9 cellular contexts compared by ENCODE assay signal in the genomic region with DNA sequence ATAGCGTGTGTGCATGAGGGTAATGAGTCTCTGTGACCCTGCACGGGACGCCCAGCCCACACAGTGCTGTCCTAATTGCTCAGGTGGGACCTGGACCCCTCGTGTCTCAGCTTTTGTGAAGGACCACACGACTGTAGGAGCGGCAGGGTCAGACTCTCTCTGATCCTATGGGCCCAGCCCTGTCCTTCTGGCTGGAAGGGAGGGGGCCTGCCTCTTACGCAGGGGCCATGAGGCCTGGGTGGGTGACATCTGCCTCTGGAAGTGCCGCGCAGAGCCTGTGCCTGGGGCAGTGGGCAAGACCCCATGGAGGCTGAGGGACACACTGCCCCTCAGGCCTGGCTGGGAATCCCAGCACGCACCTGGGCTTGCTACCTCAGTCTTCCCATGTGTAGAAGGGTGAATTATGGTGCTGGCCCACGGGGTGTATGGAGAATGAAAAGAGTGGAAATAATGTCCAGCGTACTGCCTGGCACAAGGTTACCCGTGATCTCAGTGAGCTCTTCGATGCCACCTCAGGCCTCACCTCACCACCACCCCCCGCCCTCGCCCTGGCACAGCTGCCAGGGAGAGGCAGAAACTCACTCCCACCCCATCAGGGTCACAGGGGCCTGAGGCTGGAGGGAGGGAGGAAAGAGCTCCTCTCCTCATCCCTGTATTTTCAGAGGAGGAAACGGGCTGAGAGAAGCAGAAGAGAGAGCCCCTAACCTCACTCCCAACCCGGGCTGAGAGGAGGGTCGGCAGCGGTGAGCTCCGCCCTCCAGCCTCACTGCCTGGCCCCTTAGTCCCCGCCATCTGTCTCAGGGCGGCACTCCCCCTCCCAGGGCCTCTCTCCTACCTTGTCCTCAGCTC. TPM values are rescaled to one million over a fixed set of nuclear protein-coding genes. Genes with fewer than 3 reads are reported as not detected.
A peak's percentile ranks its signal among the peaks of the same experiment; 100 is the strongest.
DNase-seq lines count a peak whose midpoint lies in the region; ATAC-seq, FAIRE-seq and TF ChIP-seq lines count a peak whose summit lies in the region.
"Had no signal": no experiment of that assay in that cellular context is flagged by ENCODE, and none has a peak within 500 bp of the region (broad histone marks: within the 10 kb centered on the region; RNA-seq: fewer than 3 reads in every experiment).

No MANE protein-coding gene starts in this region.

- H3K4me1 ChIP-seq in adipocyte (ENCODE audit: control insufficient read depth, insufficient read depth, low read length) (peaks cover 12% of the 10 kb centered on the region), kidney (ENCODE audit: control insufficient read depth in 1 of 2, insufficient read depth in 1 of 2, low read depth in 1 of 2, low read length in 2 of 2) (peaks cover 0 to 13% of the 10 kb centered on the region in 2 donors), upper lobe of left lung (peaks cover 10 to 20% (median 15%) of the 10 kb centered on the region in 4 donors)

- WGBS in upper lobe of left lung, 2 donors = 44 to 57% methylated on average over 14 to 22 of the region's 23 CpGs

- TF ChIP-seq POLR2A in upper lobe of left lung (IDR thresholded peaks at IDR 0.05) = no peak

- no peak for TF ChIP-seq CTCF in kidney (IDR thresholded peaks at IDR 0.05; ENCODE audit: borderline replicate concordance, extremely low read depth, insufficient read depth)
- no peak for TF ChIP-seq CTCF in upper lobe of left lung (IDR thresholded peaks at IDR 0.05)

- H3K27ac Mint-ChIP-seq in activated naive CD8-positive, alpha-beta T cell = no peak overlapping the region
- H3K27ac Mint-ChIP-seq in activated naive CD8-positive, alpha-beta T cell treated with anti-CD3 and anti-CD28 coated beads for 36 hours = no peak overlapping the region

- no peak for FAIRE-seq in kidney (lab: Jason Lieb, UNC)
- FAIRE-seq: G401.6 had no signal

- intact Hi-C loops in kidney (cut with DNase I) = no loop called here

- peak overlapping the region; percentile 52 for H3K4me3 Mint-ChIP-seq in activated naive CD8-positive, alpha-beta T cell
- no peak overlapping the region for H3K4me3 Mint-ChIP-seq in activated naive CD8-positive, alpha-beta T cell treated with anti-CD3 and anti-CD28 coated beads for 36 hours

- H3K9me3 ChIP-seq in adipocyte (ENCODE audit: control insufficient read depth, low read length) = no peaks in the 10 kb centered on the region
- no peaks in the 10 kb centered on the region for H3K9me3 ChIP-seq in kidney (ENCODE audit: control insufficient read depth in 1 of 2, low read length in 2 of 2)
- no peaks in the 10 kb centered on the region for H3K9me3 ChIP-seq in upper lobe of left lung

- H3K4me1 Mint-ChIP-seq in activated naive CD8-positive, alpha-beta T cell (ENCODE audit: low read depth) = peaks cover 10% of the 10 kb centered on the region
- peaks cover 3% of the 10 kb centered on the region for H3K4me1 Mint-ChIP-seq in activated naive CD8-positive, alpha-beta T cell treated with anti-CD3 and anti-CD28 coated beads for 36 hours

- peak overlapping the region; percentile 64 for H3K9ac ChIP-seq in adipocyte (ENCODE audit: low read length)
- H3K9ac ChIP-seq in kidney (ENCODE audit: low read length in 2 of 2) = peak overlapping the region in 1 of 2 donors; percentile 6

- no peaks in the 10 kb centered on the region for H3K9me3 Mint-ChIP-seq in activated naive CD8-positive, alpha-beta T cell (ENCODE audit: low read depth)
- no peaks in the 10 kb centered on the region for H3K9me3 Mint-ChIP-seq in activated naive CD8-positive, alpha-beta T cell treated with anti-CD3 and anti-CD28 coated beads for 36 hours

- ATAC-seq in upper lobe of left lung (ENCODE audit: low FRiP score in 2 of 2) = no peak
- ATAC-seq in HG03439 (IDR thresholded peaks at IDR 0.05; ENCODE audit: unreplicated experiment) = no peak
- no peak for ATAC-seq in HG02884 (IDR thresholded peaks at IDR 0.05; ENCODE audit: unreplicated experiment)

- no peaks in the 10 kb centered on the region for H3K36me3 Mint-ChIP-seq in activated naive CD8-positive, alpha-beta T cell
- peaks cover 1% of the 10 kb centered on the region for H3K36me3 Mint-ChIP-seq in activated naive CD8-positive, alpha-beta T cell treated with anti-CD3 and anti-CD28 coated beads for 36 hours

- H3K4me3 ChIP-seq in adipocyte (ENCODE audit: low read length) (peak overlapping the region; percentile 58), kidney (ENCODE audit: low read length in 2 of 2) (peak overlapping the region; percentile 30 to 55), upper lobe of left lung (peak overlapping the region in 3 of 4 donors; percentile 43 to 55 (median 54))

- TF ChIP-seq EP300 in upper lobe of left lung (IDR thresholded peaks at IDR 0.05) = no peak

- peaks cover 14% of the 10 kb centered on the region for H3K36me3 ChIP-seq in adipocyte (ENCODE audit: control insufficient read depth, insufficient read depth, low read length, severe bottlenecking)
- peaks cover 5 to 7% of the 10 kb centered on the region in 2 donors for H3K36me3 ChIP-seq in kidney (ENCODE audit: control insufficient read depth in 1 of 2, insufficient read depth in 2 of 2, low read length in 2 of 2)
- peaks cover 0 to 26% (median 8%) of the 10 kb centered on the region in 4 donors for H3K36me3 ChIP-seq in upper lobe of left lung

- DNase-seq in activated naive CD8-positive, alpha-beta T cell treated with anti-CD3 and anti-CD28 coated beads for 36 hours = no peak
- no peak for DNase-seq in adipocyte (ENCODE audit: low read depth)
- no peak for DNase-seq in kidney
- DNase-seq in upper lobe of left lung = no peak
- no peak for DNase-seq in globus pallidus (ENCODE audit: low spot score)

- H3K27me3 Mint-ChIP-seq in activated naive CD8-positive, alpha-beta T cell = no peaks in the 10 kb centered on the region
- H3K27me3 Mint-ChIP-seq in activated naive CD8-positive, alpha-beta T cell treated with anti-CD3 and anti-CD28 coated beads for 36 hours = peaks cover 24% of the 10 kb centered on the region

- no peaks in the 10 kb centered on the region for H3K27me3 ChIP-seq in adipocyte (replicated peaks; ENCODE audit: control insufficient read depth, insufficient read depth, low read length)
- peaks cover 0 to 4% (median 2%) of the 10 kb centered on the region in 4 donors for H3K27me3 ChIP-seq in upper lobe of left lung

- H3K27ac ChIP-seq in kidney (ENCODE audit: low read depth in 2 of 2, low read length in 2 of 2) = peak overlapping the region; percentile 47 to 80
- no peak overlapping the region for H3K27ac ChIP-seq in upper lobe of left lung

RNA-seq across cellular contexts. Expression of a gene that starts 27.1 kb away (rescaled TPM):
- 1 to 10 TPM in 1 of 2 experiments, under 1 TPM in 1; 0.82 to 1.0 TPM for total RNA-seq in activated naive CD8-positive, alpha-beta T cell treated with anti-CD3 and anti-CD28 coated beads for 36 hours
- total RNA-seq in kidney = 16.3 TPM
- 15.1 TPM for polyA plus RNA-seq in kidney (ENCODE audit: insufficient read depth, low read depth, low replicate concordance)
- total RNA-seq in upper lobe of left lung = 10 to 100 TPM in 3 of 6 donors, 1 to 10 TPM in 3; 4.6 to 23.2 (median 11.1) TPM

RNA-seq across cellular contexts. Expression of a gene that starts 30.8 kb away (rescaled TPM):
- not detected for total RNA-seq in activated naive CD8-positive, alpha-beta T cell treated with anti-CD3 and anti-CD28 coated beads for 36 hours
- not detected for total RNA-seq in kidney
- not detected for polyA plus RNA-seq in kidney (ENCODE audit: insufficient read depth, low read depth, low replicate concordance)
- total RNA-seq in upper lobe of left lung = not detected

Comparison
In these comparisons a context has a peak if more than half of its experiments do, and no peak if none do; other contexts are left out.
1. H3K27ac ChIP-seq: peak in kidney (2 of 2); none in upper lobe of left lung (0 of 4).
2. Peak in every context shown above with its lines, with median percentiles within 50 percentile points of each other: H3K4me3 ChIP-seq.